8 cellular contexts compared by ENCODE assay signal in the genomic region with DNA sequence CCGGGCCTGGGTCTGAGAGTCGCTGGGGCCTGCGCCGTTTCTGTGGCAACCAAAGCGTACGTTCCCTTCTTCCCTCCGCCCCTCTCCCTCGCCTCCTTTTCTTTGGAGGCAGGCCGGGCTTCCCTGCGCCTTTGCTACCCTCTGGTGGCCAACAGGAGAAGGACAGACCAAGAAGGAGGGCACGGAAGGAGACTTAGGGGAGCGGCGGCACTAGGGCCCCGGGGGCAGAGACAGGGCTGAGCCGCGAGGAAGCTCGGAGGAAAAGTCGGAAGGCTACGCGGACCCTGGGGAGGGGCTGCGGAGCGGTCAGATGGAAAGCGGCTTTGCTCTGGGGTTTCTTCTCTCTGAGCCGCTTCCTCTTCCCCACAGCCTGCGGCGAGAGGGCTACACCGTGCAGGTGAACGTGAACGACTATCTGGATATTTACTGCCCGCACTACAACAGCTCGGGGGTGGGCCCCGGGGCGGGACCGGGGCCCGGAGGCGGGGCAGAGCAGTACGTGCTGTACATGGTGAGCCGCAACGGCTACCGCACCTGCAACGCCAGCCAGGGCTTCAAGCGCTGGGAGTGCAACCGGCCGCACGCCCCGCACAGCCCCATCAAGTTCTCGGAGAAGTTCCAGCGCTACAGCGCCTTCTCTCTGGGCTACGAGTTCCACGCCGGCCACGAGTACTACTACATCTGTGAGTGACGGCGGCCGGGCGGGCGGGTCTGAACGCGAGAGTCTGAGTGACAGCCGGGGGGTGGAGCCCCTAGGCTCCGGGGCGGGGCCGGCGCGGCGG. TPM values are rescaled to one million over a fixed set of nuclear protein-coding genes. Genes with fewer than 3 reads are reported as not detected.
DNase-seq lines count a peak whose midpoint lies in the region; ATAC-seq and TF ChIP-seq lines count a peak whose summit lies in the region.

No MANE protein-coding gene starts in this region.

- peaks cover 50% of the 10 kb centered on the region for H3K4me1 ChIP-seq in PC-9 (replicated peaks; ENCODE audit: insufficient read depth)
- peaks cover 47 to 73% (median 59%) of the 10 kb centered on the region in 4 donors for H3K4me1 ChIP-seq in esophagus muscularis mucosa
- peaks cover 8 to 39% of the 10 kb centered on the region in 2 donors for H3K4me1 ChIP-seq in muscle layer of duodenum (ENCODE audit: control insufficient read depth in 1 of 2, insufficient read depth in 2 of 2, low read length in 2 of 2)

- no peak for TF ChIP-seq EP300 in esophagus muscularis mucosa (IDR thresholded peaks at IDR 0.05)

- TF ChIP-seq CTCF in PC-9 (conservative IDR thresholded peaks at IDR 0.05) (peak; percentile 94), esophagus muscularis mucosa (IDR thresholded peaks at IDR 0.05) (peak; percentile 90 to 99 (median 95))

- H3K4me1 Mint-ChIP-seq in activated T-cell treated with anti-CD3 and anti-CD28 coated beads, Interleukin-2, amount 50 U/mL, for 4 hours (ENCODE audit: low read depth) = peaks cover 37% of the 10 kb centered on the region

- H3K4me2 ChIP-seq in PC-9 = peak overlapping the region; percentile 84

- H3K36me3 ChIP-seq in PC-9 (ENCODE audit: low read depth) = no peaks in the 10 kb centered on the region
- H3K36me3 ChIP-seq in esophagus muscularis mucosa = no peaks in the 10 kb centered on the region
- no peaks in the 10 kb centered on the region for H3K36me3 ChIP-seq in muscle layer of duodenum (ENCODE audit: control insufficient read depth in 1 of 2, insufficient read depth in 2 of 2, low read length in 2 of 2)

- H4K20me1 ChIP-seq in PC-9 (ENCODE audit: insufficient read depth) = no peaks in the 10 kb centered on the region

- H3K9me2 ChIP-seq in PC-9 (ENCODE audit: insufficient read depth) = no peaks in the 10 kb centered on the region

- WGBS in esophagus muscularis mucosa = under 1% methylated on average over 24 of the region's 67 CpGs

- H3K27me3 ChIP-seq in PC-9 (ENCODE audit: insufficient read depth, low read depth) (peaks cover 23% of the 10 kb centered on the region), esophagus muscularis mucosa (peaks cover 16 to 45% (median 42%) of the 10 kb centered on the region in 4 donors), muscle layer of duodenum (ENCODE audit: low read depth, low read length) (peaks cover 43% of the 10 kb centered on the region)

- peaks cover 33% of the 10 kb centered on the region for H3K27me3 Mint-ChIP-seq in activated T-cell treated with anti-CD3 and anti-CD28 coated beads, Interleukin-2, amount 50 U/mL, for 4 hours (ENCODE audit: low read depth)

- H3K4me3 Mint-ChIP-seq in activated T-cell treated with anti-CD3 and anti-CD28 coated beads, Interleukin-2, amount 50 U/mL, for 4 hours = peak overlapping the region; percentile 92

- ATAC-seq in GM21737 (IDR thresholded peaks at IDR 0.05; ENCODE audit: unreplicated experiment) = peak; percentile 73
- peak; percentile 84 to 85 for ATAC-seq in activated T-cell treated with anti-CD3 and anti-CD28 coated beads, Interleukin-2, amount 50 U/mL, for 4 hours

- H3K27ac ChIP-seq in PC-9 = peak overlapping the region; percentile 72
- H3K27ac ChIP-seq in esophagus muscularis mucosa (replicated peaks in 1 of 4) = peak overlapping the region; percentile 81 to 91 (median 87)
- H3K27ac ChIP-seq in muscle layer of duodenum (ENCODE audit: low read length) = peak overlapping the region; percentile 87

- peaks cover 31% of the 10 kb centered on the region; the same call in 1 of the 2 replicates for H3F3A ChIP-seq in PC-9 (ENCODE audit: insufficient read depth, low read depth)

- no peaks in the 10 kb centered on the region for H3K36me3 Mint-ChIP-seq in activated T-cell treated with anti-CD3 and anti-CD28 coated beads, Interleukin-2, amount 50 U/mL, for 4 hours (ENCODE audit: insufficient read depth)

- no peaks in the 10 kb centered on the region for H3K9me3 ChIP-seq in PC-9 (ENCODE audit: insufficient read depth, low read depth)
- no peaks in the 10 kb centered on the region for H3K9me3 ChIP-seq in esophagus muscularis mucosa
- H3K9me3 ChIP-seq in muscle layer of duodenum (ENCODE audit: control insufficient read depth in 1 of 2, low read length in 2 of 2) = no peaks in the 10 kb centered on the region

- POLR2A ChIA-PET in PC-9 (lab: Charles Lee; ENCODE audit: unreplicated experiment) = interaction anchor here (0.6 to 0.7 kb wide), 5 partner anchors 33 to 1109 kb away, joined by 3 to 7 read pairs (median 3); a partner anchor contains a TSS

- CTCF ChIA-PET in PC-9 (lab: Charles Lee) = interaction anchor here (0.6 to 2.0 kb wide), 16 partner anchors 10 to 525 kb away, joined by 3 to 13 read pairs (median 4); a partner anchor contains a TSS

- H3K4me3 ChIP-seq in PC-9 (peak overlapping the region; percentile 70), esophagus muscularis mucosa (peak overlapping the region; percentile 65 to 76 (median 70)), muscle layer of duodenum (ENCODE audit: low read depth in 1 of 2, low read length in 2 of 2) (peak overlapping the region; percentile 78 to 79)

- no peaks in the 10 kb centered on the region for H3K79me2 ChIP-seq in PC-9 (ENCODE audit: low read depth)

- TSS peak; percentile 77 for BruUV-seq in PC-9 (replicated peaks; lab: Mats Ljungman, UMichigan)

- H2AFZ ChIP-seq in PC-9 = peak overlapping the region; percentile 82

- peak; percentile 96 for DNase-seq in DMS79 treated with DMSO at 0.1 percent for 48 hours (lab: John Stamatoyannopoulos, UW)
- peak; percentile 98 for DNase-seq in KG1 (lab: John Stamatoyannopoulos, UW)
- DNase-seq in PC-9 = peak; percentile 81 to 92
- peak; percentile 86 for DNase-seq in activated T-cell treated with anti-CD3 and anti-CD28 coated beads, Interleukin-2, amount 50 U/mL, for 4 hours
- peak; percentile 98 for DNase-seq in esophagus muscularis mucosa (ENCODE audit: extremely low spot score)
- DNase-seq in stimulated activated CD8-positive, alpha-beta memory T cell treated with anti-CD3 and anti-CD28 coated beads, Interleukin-7, amount 100 ng/mL, for 24 hours (ENCODE audit: low read depth) = peak; percentile 77

- TF ChIP-seq POLR2A in esophagus muscularis mucosa (IDR thresholded peaks at IDR 0.05; ENCODE audit: low read depth) = no peak

- intact Hi-C loops in PC-9 (cut with micrococcal nuclease; ENCODE audit: unreplicated experiment) (loop anchor here (1.0 to 2.0 kb wide), 8 partner anchors 22 to 526 kb away; a partner anchor contains a TSS), esophagus muscularis mucosa (cut with DNase I) (loop anchor here (2.0 kb wide), 1 partner anchor 40 kb away; no protein-coding TSS in a partner anchor)

- H3K9me3 Mint-ChIP-seq in activated T-cell treated with anti-CD3 and anti-CD28 coated beads, Interleukin-2, amount 50 U/mL, for 4 hours = no peaks in the 10 kb centered on the region

RNA-seq across cellular contexts. Expression of a gene that starts 6.3 kb away (rescaled TPM):
- 6.7 and 8.8 TPM in 2 replicates for total RNA-seq in PC-9 (2021)
- 1 to 10 TPM in 2 of 3 donors, under 1 TPM in 1; 0.84 to 2.0 (median 1.1) TPM for total RNA-seq in activated T-cell treated with anti-CD3 and anti-CD28 coated beads, Interleukin-2, amount 50 U/mL, for 4 hours
- 1 to 10 TPM in 2 of 4 donors, under 1 TPM in 1, not detected in 1; 0.91 to 1.7 (median 1.7) TPM for total RNA-seq in esophagus muscularis mucosa

RNA-seq across cellular contexts. Expression of a gene that starts 21.4 kb away (rescaled TPM):
- total RNA-seq in PC-9 (2021) (14.0 and 17.3 TPM in 2 replicates), esophagus muscularis mucosa (1 to 10 TPM in 3 of 4 donors, under 1 TPM in 1; 0.83 to 4.5 (median 3.2) TPM)
- total RNA-seq in activated T-cell treated with anti-CD3 and anti-CD28 coated beads, Interleukin-2, amount 50 U/mL, for 4 hours = 1 to 10 TPM; 4.2 to 4.5 (median 4.3) TPM

RNA-seq across cellular contexts. Expression of a gene that starts 33.8 kb away (rescaled TPM):
- 187 and 195 TPM in 2 replicates for total RNA-seq in PC-9 (2021)
- total RNA-seq in activated T-cell treated with anti-CD3 and anti-CD28 coated beads, Interleukin-2, amount 50 U/mL, for 4 hours = 10 to 100 TPM; 46.3 to 63.4 (median 48.8) TPM
- 100 to 1,000 TPM in 2 of 4 donors, 10 to 100 TPM in 2; 61.5 to 142 (median 115) TPM for total RNA-seq in esophagus muscularis mucosa

RNA-seq across cellular contexts. Expression of a gene that starts 42.8 kb away (rescaled TPM):
- total RNA-seq in PC-9 (2021) (30.6 and 35.7 TPM in 2 replicates), esophagus muscularis mucosa (10 to 100 TPM; 11.2 to 37.3 (median 27.5) TPM)
- under 1 TPM; 0.30 to 0.61 (median 0.32) TPM for total RNA-seq in activated T-cell treated with anti-CD3 and anti-CD28 coated beads, Interleukin-2, amount 50 U/mL, for 4 hours

RNA-seq across cellular contexts. Expression of a gene that starts 50.7 kb away (rescaled TPM):
- total RNA-seq in PC-9 (2021) = 54.9 and 67.6 TPM in 2 replicates
- total RNA-seq in activated T-cell treated with anti-CD3 and anti-CD28 coated beads, Interleukin-2, amount 50 U/mL, for 4 hours = 10 to 100 TPM; 29.1 to 36.0 (median 33.5) TPM
- total RNA-seq in esophagus muscularis mucosa = 10 to 100 TPM; 13.3 to 18.7 (median 15.2) TPM

Comparison
In these comparisons a context has a peak if more than half of its experiments do, and no peak if none do; other contexts are left out.
1. Peak in every context shown above with its lines: DNase-seq, ATAC-seq, H3K4me3 ChIP-seq and H3K27ac ChIP-seq.